Comparison of ENCODE assay signal across 1 cellular context in genomic region chr17:77088455-77089117, GRCh38.
TF ChIP-seq lines count a peak whose summit lies in the region.

No MANE protein-coding gene starts in this region.

TF ChIP-seq in HepG2, 621 proteins besides CTCF, POLR2A, EP300 and RAD21 (continued from another document and continues in another):
- TF ChIP-seq ZSCAN5A (CRISPR knock-in tag; IDR thresholded peaks at IDR 0.05; ENCODE audit: borderline replicate concordance) (peak; percentile 88), ZNF431 (CRISPR knock-in tag; IDR thresholded peaks at IDR 0.05; ENCODE audit: borderline replicate concordance, low read depth) (peak; percentile 99), SNAPC4 (CRISPR knock-in tag; IDR thresholded peaks at IDR 0.05) (peak; percentile 95), PAF1 (CRISPR knock-in tag; IDR thresholded peaks at IDR 0.05) (no peak), ARNTL (CRISPR knock-in tag; IDR thresholded peaks at IDR 0.05) (peak; percentile 98), RAD51 (IDR thresholded peaks at IDR 0.05; ENCODE audit: borderline replicate concordance) (no peak), ZNF713 (CRISPR knock-in tag; IDR thresholded peaks at IDR 0.05) (no peak), ZFX (CRISPR knock-in tag; IDR thresholded peaks at IDR 0.05; ENCODE audit: low read depth) (peak; percentile 95), ZNF207 (IDR thresholded peaks at IDR 0.05; ENCODE audit: borderline replicate concordance) (no peak), DMTF1 (CRISPR knock-in tag; IDR thresholded peaks at IDR 0.05) (peak; percentile 35; the same call in 1 of the 2 replicates), HCFC1 (IDR thresholded peaks at IDR 0.05; ENCODE audit: low read depth, low read length) (peak; percentile 74), RBM22 (optimal IDR thresholded peaks at IDR 0.05; ENCODE audit: low read length) (no peak), ZBTB44 (CRISPR knock-in tag; IDR thresholded peaks at IDR 0.05) (peak; percentile 80; the same call in 1 of the 2 replicates), THAP9 (CRISPR knock-in tag; IDR thresholded peaks at IDR 0.05; ENCODE audit: borderline replicate concordance) (peak; percentile 94), NCOA1 (CRISPR knock-in tag; IDR thresholded peaks at IDR 0.05) (peak; percentile 67; the same call in 1 of the 2 replicates), TCF7L2 (IDR thresholded peaks at IDR 0.05; ENCODE audit: low read depth, low read length) (no peak), SOX6 (IDR thresholded peaks at IDR 0.05) (no peak), SOX6 (CRISPR knock-in tag; IDR thresholded peaks at IDR 0.05) (peak; percentile 83), KLF12 (CRISPR knock-in tag; IDR thresholded peaks at IDR 0.05; ENCODE audit: borderline replicate concordance) (peak; percentile 36; the same call in 1 of the 2 replicates), ZNF225 (CRISPR knock-in tag; IDR thresholded peaks at IDR 0.05) (peak; percentile 89), KAT7 (CRISPR knock-in tag; IDR thresholded peaks at IDR 0.05; ENCODE audit: borderline replicate concordance) (peak; percentile 87), CEBPZ (IDR thresholded peaks at IDR 0.05; ENCODE audit: low read length) (no peak), NPAS2 (CRISPR knock-in tag; IDR thresholded peaks at IDR 0.05; ENCODE audit: borderline replicate concordance) (no peak), ZFP41 (CRISPR knock-in tag; IDR thresholded peaks at IDR 0.05; ENCODE audit: borderline replicate concordance) (0 out of 2 replicates have a peak, but pooled peaks have one; percentile 56), ZNF260 (CRISPR knock-in tag; IDR thresholded peaks at IDR 0.05; ENCODE audit: borderline replicate concordance, low read depth) (no peak), NR2F2 (IDR thresholded peaks at IDR 0.05; ENCODE audit: borderline replicate concordance, low read depth) (no peak; the same call in 1 of the 2 replicates), SKI (IDR thresholded peaks at IDR 0.05; ENCODE audit: partially characterized antibody) (peak; percentile 62), ZNF749 (CRISPR knock-in tag; IDR thresholded peaks at IDR 0.05; ENCODE audit: borderline replicate concordance) (peak; percentile 82; the same call in 1 of the 2 replicates), U2AF2 (IDR thresholded peaks at IDR 0.05; ENCODE audit: low read depth, low read length) (peak; percentile 83; the same call in 1 of the 2 replicates), YEATS4 (CRISPR knock-in tag; IDR thresholded peaks at IDR 0.05; ENCODE audit: borderline replicate concordance) (peak; percentile 100), CCAR2 (optimal IDR thresholded peaks at IDR 0.05; ENCODE audit: low read depth, low read length) (no peak), ZNF382 (CRISPR knock-in tag; IDR thresholded peaks at IDR 0.05; ENCODE audit: borderline replicate concordance) (no peak), ZBTB1 (CRISPR knock-in tag; IDR thresholded peaks at IDR 0.05; ENCODE audit: borderline replicate concordance) (no peak; the same call in 1 of the 2 replicates), HNF4A (CRISPR knock-in tag; IDR thresholded peaks at IDR 0.05) (no peak), ZNF296 (CRISPR knock-in tag; conservative IDR thresholded peaks at IDR 0.05) (peak; percentile 59; the same call in 1 of the 2 replicates), GATAD1 (CRISPR knock-in tag; IDR thresholded peaks at IDR 0.05) (peak; percentile 97), ZNF562 (CRISPR knock-in tag; IDR thresholded peaks at IDR 0.05; ENCODE audit: borderline replicate concordance) (no peak)
